9 cellular contexts compared by ENCODE assay signal in the genomic region with DNA sequence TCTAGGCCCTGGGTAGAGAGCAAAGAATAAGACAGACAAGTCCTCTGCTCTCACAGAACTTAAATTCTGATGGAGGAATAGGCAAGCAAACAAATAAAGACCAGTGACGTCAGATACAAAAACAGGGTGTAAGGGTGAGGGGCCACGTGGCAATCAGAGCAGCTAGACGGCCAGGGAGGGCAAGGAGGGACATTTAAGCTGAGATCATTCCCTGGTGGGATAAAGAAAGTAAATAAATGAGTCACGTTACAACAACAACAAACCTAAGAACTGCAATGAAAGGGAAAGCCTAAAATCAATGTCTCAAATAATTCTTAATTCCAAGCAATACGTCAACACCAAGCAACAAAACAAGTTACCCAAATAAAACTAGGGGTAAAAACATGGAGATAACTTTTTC. TPM values are rescaled to one million over a fixed set of nuclear protein-coding genes. Genes with fewer than 3 reads are reported as not detected.
DNase-seq lines count a peak whose midpoint lies in the region; ATAC-seq and TF ChIP-seq lines count a peak whose summit lies in the region.
"Had no signal": no experiment of that assay in that cellular context is flagged by ENCODE, and none has a peak within 500 bp of the region (broad histone marks: within the 10 kb centered on the region; RNA-seq: fewer than 3 reads in every experiment).

No MANE protein-coding gene starts in this region.

- H3K4me3 ChIP-seq in left ventricle myocardium inferior (no peak overlapping the region), muscle layer of duodenum (ENCODE audit: low read depth in 1 of 2, low read length in 2 of 2) (no peak overlapping the region)

- H3K9me3 ChIP-seq in left ventricle myocardium inferior (replicated peaks) (no peaks in the 10 kb centered on the region), muscle layer of duodenum (ENCODE audit: control insufficient read depth in 1 of 2, low read length in 2 of 2) (no peaks in the 10 kb centered on the region)

- no peak for TF ChIP-seq CTCF in left ventricle myocardium inferior (IDR thresholded peaks at IDR 0.05; ENCODE audit: borderline replicate concordance)

- no peaks in the 10 kb centered on the region for H3K27me3 ChIP-seq in left ventricle myocardium inferior (ENCODE audit: low read depth)
- no peaks in the 10 kb centered on the region for H3K27me3 ChIP-seq in muscle layer of duodenum (ENCODE audit: low read depth, low read length)

- DNase-seq in left ventricle myocardium inferior: no peak
- DNase-seq in Right ventricle myocardium inferior (ENCODE audit: missing footprints): no peak
- DNase-seq in brain pericyte (ENCODE audit: low read depth, low spot score): peak; percentile 81
- no peak for DNase-seq in NCI-H1436 (lab: John Stamatoyannopoulos, UW)
- no peak for DNase-seq in NCI-H524 (lab: John Stamatoyannopoulos, UW)
- DNase-seq in stimulated activated CD4-positive, alpha-beta T cell treated with anti-CD3 and anti-CD28 coated beads, Interleukin-4, amount 100 ng/mL, for 24 hours: no peak
- no peak for DNase-seq in NCI-H2171 (lab: John Stamatoyannopoulos, UW)

- H3K36me3 ChIP-seq in left ventricle myocardium inferior: peaks cover 57% of the 10 kb centered on the region
- peaks cover 26 to 44% of the 10 kb centered on the region in 2 donors for H3K36me3 ChIP-seq in muscle layer of duodenum (ENCODE audit: control insufficient read depth in 1 of 2, insufficient read depth in 2 of 2, low read length in 2 of 2)

- H3K4me1 ChIP-seq in left ventricle myocardium inferior (peaks cover 78% of the 10 kb centered on the region), muscle layer of duodenum (ENCODE audit: control insufficient read depth in 1 of 2, insufficient read depth in 2 of 2, low read length in 2 of 2) (peaks cover 15 to 19% of the 10 kb centered on the region in 2 donors)

- ATAC-seq in Right ventricle myocardium inferior: no peak

- intact Hi-C loops in left ventricle myocardium inferior (cut with micrococcal nuclease) (no loop called here), Right ventricle myocardium inferior (cut with DNase I) (no loop called here)

- H3K27ac ChIP-seq in left ventricle myocardium inferior (replicated peaks) (peak overlapping the region; percentile 90), muscle layer of duodenum (ENCODE audit: low read length) (peak overlapping the region; percentile 81)
- H3K27ac ChIP-seq: C4-2B had no signal

RNA-seq across cellular contexts. Expression of a gene that starts 21.8 kb away (rescaled TPM):
- total RNA-seq in left ventricle myocardium inferior (30.7 TPM), Right ventricle myocardium inferior (30.1 TPM)

RNA-seq across cellular contexts. Expression of a gene that starts 40.8 kb away (rescaled TPM):
- total RNA-seq in left ventricle myocardium inferior (34.4 TPM), Right ventricle myocardium inferior (28.7 TPM)
